In genomic region chr17:51029568-51030463, GRCh38 we compare ENCODE assay signal across 8 cellular contexts.
DNase-seq lines count a peak whose midpoint lies in the region; ATAC-seq lines count a peak whose summit lies in the region.

No MANE protein-coding gene starts in this region.

- peak overlapping the region; percentile 67 for H3K27ac ChIP-seq in ACC112 (ENCODE audit: low read depth, low read length)

- ATAC-seq in GM21723 (IDR thresholded peaks at IDR 0.05; ENCODE audit: unreplicated experiment): peak; percentile 61
- ATAC-seq in HG03139 (IDR thresholded peaks at IDR 0.05; ENCODE audit: unreplicated experiment): no peak
- ATAC-seq in GM18519 (IDR thresholded peaks at IDR 0.05; ENCODE audit: low FRiP score, unreplicated experiment): no peak

- peaks cover 15% of the 10 kb centered on the region for H3K4me1 ChIP-seq in ACC112 (ENCODE audit: control insufficient read depth, insufficient read depth, low read length, unreplicated experiment)
- H3K4me1 ChIP-seq in adipocyte (ENCODE audit: control insufficient read depth, insufficient read depth, low read length): peaks cover 16% of the 10 kb centered on the region

- H3K4me3 ChIP-seq in ACC112 (ENCODE audit: low read depth, low read length) (peak overlapping the region; percentile 68), adipocyte (ENCODE audit: low read length) (peak overlapping the region; percentile 68)

- H3K36me3 ChIP-seq in ACC112 (ENCODE audit: insufficient read depth, low read length) (peaks cover 3% of the 10 kb centered on the region; the same call in 1 of the 2 replicates), adipocyte (ENCODE audit: control insufficient read depth, insufficient read depth, low read length, severe bottlenecking) (peaks cover 4% of the 10 kb centered on the region)

- H3K9ac ChIP-seq in adipocyte (ENCODE audit: low read length): peak overlapping the region; percentile 31

- peak; percentile 58 for DNase-seq in adipocyte (ENCODE audit: low read depth)
- peak; percentile 32 for DNase-seq in medulla oblongata (ENCODE audit: extremely low spot score)
- no peak for DNase-seq in NCI-H187 (lab: John Stamatoyannopoulos, UW)
- no peak for DNase-seq in NCI-H226

- peaks cover 3% of the 10 kb centered on the region for H3K79me2 ChIP-seq in ACC112 (ENCODE audit: control insufficient read depth, insufficient read depth, low read length, unreplicated experiment)

- H3K9me3 ChIP-seq in adipocyte (ENCODE audit: control insufficient read depth, low read length): no peaks in the 10 kb centered on the region

- H2AFZ ChIP-seq in ACC112 (ENCODE audit: low read length, unreplicated experiment): peak overlapping the region; percentile 35

- no peaks in the 10 kb centered on the region for H3K27me3 ChIP-seq in ACC112 (ENCODE audit: insufficient read depth, low read length)
- no peaks in the 10 kb centered on the region for H3K27me3 ChIP-seq in adipocyte (replicated peaks; ENCODE audit: control insufficient read depth, insufficient read depth, low read length)

Comparison
In these comparisons a context has a peak if more than half of its experiments do, and no peak if none do; other contexts are left out.
1. DNase-seq: peak in adipocyte (single experiment) and medulla oblongata (single experiment); none in NCI-H187 (0 of 2) and NCI-H226 (single experiment).